Comparison of ENCODE assay signal across 1 cellular context in the genomic region with DNA sequence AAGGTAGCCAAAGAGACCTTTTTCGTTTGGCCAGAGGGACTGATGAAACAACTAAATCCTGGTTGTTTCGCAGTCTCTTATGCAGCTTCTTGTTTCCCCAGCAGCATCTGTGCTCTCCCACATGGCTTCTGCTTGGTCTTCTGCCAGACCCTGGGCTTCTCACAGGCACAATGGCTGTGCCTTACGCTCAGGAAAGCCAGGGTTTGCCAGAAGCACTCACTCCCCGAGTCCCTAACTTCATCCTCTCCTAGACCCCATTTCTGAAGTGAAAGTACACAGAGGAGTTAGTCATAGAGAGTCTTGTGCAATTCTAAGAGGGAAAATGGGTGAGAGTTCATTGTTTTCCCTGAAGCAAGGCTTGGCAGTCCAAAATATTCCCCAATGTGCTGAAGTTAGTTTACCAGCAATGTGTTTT.
A peak's percentile ranks its signal among the peaks of the same experiment; 100 is the strongest.
TF ChIP-seq lines count a peak whose summit lies in the region.

No MANE protein-coding gene starts in this region.

TF ChIP-seq in liver, 16 proteins besides CTCF, POLR2A, EP300 and RAD21 (continued from another document):
- TF ChIP-seq, protein P1, sequence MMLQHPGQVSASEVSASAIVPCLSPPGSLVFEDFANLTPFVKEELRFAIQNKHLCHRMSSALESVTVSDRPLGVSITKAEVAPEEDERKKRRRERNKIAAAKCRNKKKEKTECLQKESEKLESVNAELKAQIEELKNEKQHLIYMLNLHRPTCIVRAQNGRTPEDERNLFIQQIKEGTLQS (IDR thresholded peaks at IDR 0.05): peak; percentile 91
- TF ChIP-seq TAF1 (conservative IDR thresholded peaks at IDR 0.05) (no peak), NR2F2 (IDR thresholded peaks at IDR 0.05) (no peak), GABPA (IDR thresholded peaks at IDR 0.05 in 1 of 2, conservative IDR thresholded peaks at IDR 0.05 in 1 of 2) (no peak), FOXA1 (IDR thresholded peaks at IDR 0.05) (peak; percentile 88), ZBTB33 (IDR thresholded peaks at IDR 0.05) (peak; percentile 50), HNF4G (IDR thresholded peaks at IDR 0.05) (no peak), RXRA (IDR thresholded peaks at IDR 0.05) (peak; percentile 97 to 99), HNF4A (conservative IDR thresholded peaks at IDR 0.05) (peak; percentile 45 to 58), JUND (IDR thresholded peaks at IDR 0.05) (peak; percentile 94 to 98), EGR1 (IDR thresholded peaks at IDR 0.05; ENCODE audit: low read depth in 2 of 2) (no peak), SP1 (IDR thresholded peaks at IDR 0.05) (peak; percentile 97)
